25 cellular contexts compared by ENCODE assay signal in genomic region chr2:107376910-107377309, GRCh38.
"Had no signal": no experiment of that assay in that cellular context is flagged by ENCODE, and none has a peak within 500 bp of the region (broad histone marks: within the 10 kb centered on the region; RNA-seq: fewer than 3 reads in every experiment).

No MANE protein-coding gene starts in this region.

- H3K36me3 Mint-ChIP-seq: activated naive CD4-positive, alpha-beta T cell treated with anti-CD3 and anti-CD28 coated beads, Interleukin-2, amount 10 ng/mL, durations not matched to agents 7 days and 5 days; activated naive CD8-positive, alpha-beta T cell treated with anti-CD3 and anti-CD28 coated beads for 36 hours had no signal

- H3K4me3 Mint-ChIP-seq: activated CD4-positive, alpha-beta memory T cell treated with anti-CD3 and anti-CD28 coated beads, Interleukin-2, amount 10 ng/mL, durations not matched to agents 7 days and 5 days; activated naive CD4-positive, alpha-beta T cell treated with anti-CD3 and anti-CD28 coated beads, Interleukin-2, amount 10 ng/mL, durations not matched to agents 7 days and 5 days; activated naive CD8-positive, alpha-beta T cell treated with anti-CD3 and anti-CD28 coated beads for 36 hours; activated T-cell treated with anti-CD3 and anti-CD28 coated beads, Interleukin-2, amount 50 U/mL, for 72 hours; T-helper 17 cell; WTC11 had no signal

- H3K9me3 ChIP-seq: adrenal gland had no signal

- H3K27me3 Mint-ChIP-seq: activated CD4-positive, alpha-beta memory T cell treated with anti-CD3 and anti-CD28 coated beads, Interleukin-2, amount 10 ng/mL, durations not matched to agents 7 days and 5 days; activated naive CD4-positive, alpha-beta T cell treated with anti-CD3 and anti-CD28 coated beads, Interleukin-2, amount 10 ng/mL, durations not matched to agents 7 days and 5 days; activated naive CD8-positive, alpha-beta T cell treated with anti-CD3 and anti-CD28 coated beads for 36 hours; T-helper 17 cell had no signal

- H3K4me1 ChIP-seq: adrenal gland had no signal

- ATAC-seq: activated T-cell treated with anti-CD3 and anti-CD28 coated beads, Interleukin-2, amount 50 U/mL, for 72 hours; PC-3; T-helper 17 cell; WTC11 had no signal

- H3K4me1 Mint-ChIP-seq: activated CD4-positive, alpha-beta memory T cell treated with anti-CD3 and anti-CD28 coated beads, Interleukin-2, amount 10 ng/mL, durations not matched to agents 7 days and 5 days; activated naive CD4-positive, alpha-beta T cell treated with anti-CD3 and anti-CD28 coated beads, Interleukin-2, amount 10 ng/mL, durations not matched to agents 7 days and 5 days; activated naive CD8-positive, alpha-beta T cell treated with anti-CD3 and anti-CD28 coated beads for 36 hours; T-helper 17 cell; WTC11 had no signal

- H3K27me3 ChIP-seq: adrenal gland had no signal

- H3K9me3 Mint-ChIP-seq: activated naive CD4-positive, alpha-beta T cell treated with anti-CD3 and anti-CD28 coated beads, Interleukin-2, amount 10 ng/mL, durations not matched to agents 7 days and 5 days had no signal

- H3K27ac Mint-ChIP-seq: activated CD4-positive, alpha-beta memory T cell treated with anti-CD3 and anti-CD28 coated beads, Interleukin-2, amount 10 ng/mL, durations not matched to agents 7 days and 5 days; activated naive CD4-positive, alpha-beta T cell treated with anti-CD3 and anti-CD28 coated beads, Interleukin-2, amount 10 ng/mL, durations not matched to agents 7 days and 5 days; activated naive CD8-positive, alpha-beta T cell treated with anti-CD3 and anti-CD28 coated beads for 36 hours; activated T-cell treated with anti-CD3 and anti-CD28 coated beads, Interleukin-2, amount 50 U/mL, for 72 hours; activated T-helper 2 cell treated with anti-CD3 and anti-CD28 coated beads, Interferon-gamma antibody, Interleukin-2, Interleukin-4, amounts not matched to agents 10 μg/mL and 5 μg/mL and 100 μg/mL, durations not matched to agents 14 hours and 24 hours and 36 hours; T-helper 17 cell; WTC11 had no signal

- H3K27ac ChIP-seq: adrenal gland, KMS-11 had no signal

- H3K4me3 ChIP-seq: adrenal gland had no signal

- DNase-seq: activated CD4-positive, alpha-beta memory T cell treated with anti-CD3 and anti-CD28 coated beads, Interleukin-2, amount 10 ng/mL, durations not matched to agents 7 days and 5 days; activated CD4-positive, alpha-beta T cell treated with anti-CD3 and anti-CD28 coated beads for 1 hour; activated CD4-positive, alpha-beta T cell treated with anti-CD3 and anti-CD28 coated beads, Interleukin-2, amount 50 U/mL, for 1 hour; activated CD8-positive, alpha-beta memory T cell treated with anti-CD3 and anti-CD28 coated beads, Interleukin-2, amount 50 U/mL, for 4 hours; activated gamma-delta T cell treated with Interleukin-2 at 50 U/mL for 16 hours; activated naive CD4-positive, alpha-beta T cell treated with anti-CD3 and anti-CD28 coated beads, Interleukin-2, amount 10 ng/mL, durations not matched to agents 7 days and 5 days; activated naive CD8-positive, alpha-beta T cell treated with anti-CD3 and anti-CD28 coated beads for 36 hours; activated T-cell treated with anti-CD3 and anti-CD28 coated beads, Interleukin-2, amount 50 U/mL, for 72 hours; adrenal gland; caudate nucleus; MV-4-11; NCI-H1092 treated with DMSO at 0.1 percent for 48 hours; NCI-H1417 treated with DMSO at 0.1 percent for 48 hours; NCI-H1694; NCI-H2081; NCI-H2227 treated with DMSO at 0.1 percent for 48 hours; NCI-H510A treated with DMSO at 0.1 percent for 48 hours; NCI-H69; PC-3; SIG-M5; T-helper 17 cell; T-helper 9 cell had no signal

- H3K36me3 ChIP-seq: adrenal gland had no signal
